Comparison of ENCODE assay signal across 8 cellular contexts in genomic region chr3:157088133-157088488, GRCh38.
DNase-seq lines count a peak whose midpoint lies in the region; ATAC-seq, FAIRE-seq and TF ChIP-seq lines count a peak whose summit lies in the region.

No MANE protein-coding gene starts in this region.

- H3K27ac ChIP-seq in CD8-positive, alpha-beta memory T cell (ENCODE audit: low read depth, low read length), result peak overlapping the region; percentile 68
- H3K27ac ChIP-seq in Panc1 (ENCODE audit: low read length) (peak overlapping the region; percentile 93), pancreas (peak overlapping the region; percentile 98 to 100 (median 98))

- peak overlapping the region; percentile 84 to 95 (median 88) for H3K4me3 Mint-ChIP-seq in CD8-positive, alpha-beta memory T cell
- peak overlapping the region; percentile 86 for H3K4me3 Mint-ChIP-seq in endothelial cell (ENCODE audit: unreplicated experiment)

- no peaks in the 10 kb centered on the region for H3K9me3 ChIP-seq in CD8-positive, alpha-beta memory T cell (ENCODE audit: low read length)
- H3K9me3 ChIP-seq in Panc1 (ENCODE audit: control insufficient read depth, insufficient read depth, low read depth, low read length), result no peaks in the 10 kb centered on the region
- no peaks in the 10 kb centered on the region for H3K9me3 ChIP-seq in pancreas

- H3K9me3 Mint-ChIP-seq in CD8-positive, alpha-beta memory T cell, result no peaks in the 10 kb centered on the region
- no peaks in the 10 kb centered on the region for H3K9me3 Mint-ChIP-seq in endothelial cell (ENCODE audit: unreplicated experiment)

- no peaks in the 10 kb centered on the region for H3K36me3 ChIP-seq in CD8-positive, alpha-beta memory T cell (ENCODE audit: insufficient read depth, low read length)
- H3K36me3 ChIP-seq in Panc1 (ENCODE audit: control insufficient read depth, insufficient read depth, low read length), result no peaks in the 10 kb centered on the region
- no peaks in the 10 kb centered on the region for H3K36me3 ChIP-seq in pancreas

- H3K4me1 ChIP-seq in CD8-positive, alpha-beta memory T cell (ENCODE audit: insufficient read depth, low read length), result peaks cover 20% of the 10 kb centered on the region
- H3K4me1 ChIP-seq in Panc1 (ENCODE audit: control insufficient read depth, insufficient read depth, low read length), result peaks cover 21% of the 10 kb centered on the region
- H3K4me1 ChIP-seq in pancreas, result peaks cover 27 to 38% (median 33%) of the 10 kb centered on the region in 3 donors

- no peak overlapping the region for H3K4me3 ChIP-seq in CD8-positive, alpha-beta memory T cell (ENCODE audit: low read length)
- H3K4me3 ChIP-seq in Panc1 (ENCODE audit: low read depth in 2 of 2, low read length in 2 of 2) (peak overlapping the region; percentile 66 to 74), pancreas (peak overlapping the region in 3 of 4 donors; percentile 44 to 62 (median 52))

- BruUV-seq in Panc1 (replicated peaks; lab: Mats Ljungman, UMichigan), result TSS peak; percentile 97

- WGBS in pancreas, 2 donors, result 1 to 4% methylated on average over 6 of the region's 6 CpGs

- in situ Hi-C loops in Panc1 (cut with HindIII; ENCODE audit: low pct_unique_long_range_greater_than_20kb, low sequenced_read_pairs), result no loop called here

- no peaks in the 10 kb centered on the region for H3K27me3 Mint-ChIP-seq in CD8-positive, alpha-beta memory T cell
- peaks cover 17% of the 10 kb centered on the region for H3K27me3 Mint-ChIP-seq in endothelial cell (ENCODE audit: unreplicated experiment)

- intact Hi-C loops in Panc1 (cut with micrococcal nuclease; ENCODE audit: unreplicated experiment), result loop anchor here (5.0 kb wide), 1 partner anchor 44 kb away; no protein-coding TSS in a partner anchor
- intact Hi-C loops in pancreas (cut with DNase I), result loop anchor here in 2 of 3 donors (5.0 to 10.0 kb wide), 3 partner anchors 49 to 933 kb away; partner anchors contain the start of gene TIPARP (in 2 of the 2)

- peaks cover 0 to 4% (median 2%) of the 10 kb centered on the region in 3 donors for H3K36me3 Mint-ChIP-seq in CD8-positive, alpha-beta memory T cell
- H3K36me3 Mint-ChIP-seq in endothelial cell (ENCODE audit: low read depth, unreplicated experiment), result peaks cover 4% of the 10 kb centered on the region

- H3K27ac Mint-ChIP-seq in CD8-positive, alpha-beta memory T cell, result peak overlapping the region; percentile 97 to 99 (median 98)
- H3K27ac Mint-ChIP-seq in endothelial cell (ENCODE audit: unreplicated experiment), result peak overlapping the region; percentile 94

- CTCF ChIA-PET in CD8-positive, alpha-beta memory T cell (lab: Charles Lee), result interaction anchor here (1.2 to 6.5 kb wide), 13 partner anchors 14 to 531 kb away, joined by 3 to 46 read pairs (median 9); partner anchors contain the start of genes CCNL1 and TIPARP
- CTCF ChIA-PET in Panc1 (lab: Charles Lee), result interaction anchor here (0.7 to 1.5 kb wide), 2 partner anchors 42 to 912 kb away, joined by 3 to 6 read pairs; no protein-coding TSS in a partner anchor
- CTCF ChIA-PET in GM10248 (lab: Yijun Ruan, JAX), result interaction anchor here (0.9 to 60.7 kb wide), 9 partner anchors 11 to 519 kb away, joined by 3 to 1428 read pairs (median 4); partner anchors contain the start of gene TIPARP

- TF ChIP-seq CTCF in Panc1 (IDR thresholded peaks at IDR 0.05) (no peak), endothelial cell (IDR thresholded peaks at IDR 0.05; ENCODE audit: unreplicated experiment) (no peak), pancreas (IDR thresholded peaks at IDR 0.05) (no peak), GM10248 (IDR thresholded peaks at IDR 0.05; ENCODE audit: control extremely low read depth, extremely low read depth, low read depth, missing control alignments) (no peak)

- no peak for DNase-seq in CD8-positive, alpha-beta memory T cell
- DNase-seq in Panc1 (ENCODE audit: low read depth, low spot score), result no peak
- peak; percentile 9 for DNase-seq in endothelial cell (ENCODE audit: low spot score)
- peak in 1 of 6 donors; percentile 25 for DNase-seq in pancreas
- no peak for DNase-seq in AML-193 (lab: John Stamatoyannopoulos, UW)
- no peak for DNase-seq in GM10248 (ENCODE audit: extremely low spot score)
- DNase-seq in T-helper 9 cell, result no peak

- FAIRE-seq in pancreas (lab: Jason Lieb, UNC), result no peak

- POLR2A ChIA-PET in CD8-positive, alpha-beta memory T cell (lab: Charles Lee), result interaction anchor here (1.1 to 1.8 kb wide), 6 partner anchors 72 to 604 kb away, joined by 3 to 9 read pairs (median 6); partner anchors contain the start of genes CCNL1, LEKR1, SSR3 and TIPARP
- POLR2A ChIA-PET in Panc1 (lab: Charles Lee), result interaction anchor here (1.1 kb wide), 1 partner anchor 87 kb away, joined by 3 read pairs; no protein-coding TSS in a partner anchor
- POLR2A ChIA-PET in GM10248 (lab: Yijun Ruan, JAX), result interaction anchor here (0.7 to 2.4 kb wide), 11 partner anchors 15 to 413 kb away, joined by 3 to 12 read pairs (median 7); partner anchors contain the start of genes CCNL1 and TIPARP

- ATAC-seq in Panc1 (no peak), pancreas (no peak), GM21526 (IDR thresholded peaks at IDR 0.05; ENCODE audit: low FRiP score, unreplicated experiment) (no peak)

- H3K27me3 ChIP-seq in CD8-positive, alpha-beta memory T cell (ENCODE audit: insufficient read depth, low read length, poor library complexity, severe bottlenecking), result no peaks in the 10 kb centered on the region
- H3K27me3 ChIP-seq in Panc1 (ENCODE audit: control insufficient read depth, insufficient read depth, low read length) (no peaks in the 10 kb centered on the region), pancreas (no peaks in the 10 kb centered on the region)

- H3K4me1 Mint-ChIP-seq in CD8-positive, alpha-beta memory T cell, result peaks cover 27 to 54% (median 47%) of the 10 kb centered on the region in 3 donors
- peaks cover 62% of the 10 kb centered on the region for H3K4me1 Mint-ChIP-seq in endothelial cell (ENCODE audit: unreplicated experiment)
